Comparison of ENCODE assay signal across 18 cellular contexts in the genomic region with DNA sequence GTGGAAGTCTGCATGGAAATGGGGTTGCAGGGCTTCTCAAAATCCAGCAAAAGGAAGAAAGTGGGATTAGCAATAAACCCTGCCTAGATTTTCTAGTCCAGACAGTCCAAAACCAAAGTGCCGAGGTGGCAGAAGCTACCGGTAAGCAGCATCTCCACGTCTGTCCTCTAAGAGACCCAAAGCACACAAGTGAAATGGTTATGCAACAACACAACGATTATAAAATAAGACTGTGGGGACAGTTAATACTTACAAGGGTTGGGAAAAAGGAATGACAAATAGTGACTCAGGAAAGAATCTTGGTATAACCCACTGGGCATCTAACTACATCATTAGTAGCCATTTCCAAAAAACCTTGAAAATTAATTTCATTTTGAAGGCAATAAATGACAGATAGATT. TPM values are rescaled to one million over a fixed set of nuclear protein-coding genes. Genes with fewer than 3 reads are reported as not detected.
A peak's percentile ranks its signal among the peaks of the same experiment; 100 is the strongest.
DNase-seq lines count a peak whose midpoint lies in the region; ATAC-seq, FAIRE-seq and TF ChIP-seq lines count a peak whose summit lies in the region.
"Had no signal": no experiment of that assay in that cellular context is flagged by ENCODE, and none has a peak within 500 bp of the region (broad histone marks: within the 10 kb centered on the region; RNA-seq: fewer than 3 reads in every experiment).

No MANE protein-coding gene starts in this region.

- H3K27me3 ChIP-seq in HepG2 (ENCODE audit: control insufficient read depth in 1 of 2, insufficient read depth in 2 of 2, low read length in 2 of 2) = no peaks in the 10 kb centered on the region
- no peaks in the 10 kb centered on the region for H3K27me3 ChIP-seq in right lobe of liver
- no peaks in the 10 kb centered on the region for H3K27me3 ChIP-seq in sigmoid colon
- H3K27me3 ChIP-seq in WERI-Rb-1 (ENCODE audit: insufficient read depth, low read depth, severe bottlenecking) = no peaks in the 10 kb centered on the region
- H3K27me3 ChIP-seq: pancreas had no signal

- DNase-seq in HepG2 (ENCODE audit: low spot score) (no peak), right lobe of liver (no peak), sigmoid colon (no peak), WERI-Rb-1 (no peak), NCI-H345 treated with DMSO at 0.1 percent for 48 hours (lab: John Stamatoyannopoulos, UW; ENCODE audit: unreplicated experiment) (no peak)
- DNase-seq: activated B cell treated with CpG ODN at 0.5 μM for 24 hours; activated CD8-positive, alpha-beta memory T cell treated with anti-CD3 and anti-CD28 coated beads for 24 hours; foreskin fibroblast; islet precursor cell; MM.1S; NCI-H2029 treated with DMSO at 0.1 percent for 48 hours; NCI-H69; pancreas; stimulated activated CD4-positive, alpha-beta T cell treated with anti-CD3 and anti-CD28 coated beads, Interleukin-12 subunit alpha, Interleukin-12 subunit beta, amount 100 ng/mL, for 4 hours; T-cell had no signal

- no peak overlapping the region for H3K9ac ChIP-seq in HepG2 (ENCODE audit: insufficient read depth, low read depth, low read length)

- H2AFZ ChIP-seq in HepG2 (ENCODE audit: low read length) = no peak overlapping the region

- POLR2A ChIA-PET in HepG2 (lab: Yijun Ruan, JAX) = no interaction called here

- no peak for FAIRE-seq in HepG2 (lab: Jason Lieb, UNC)
- FAIRE-seq: pancreas had no signal

- BruUV-seq in HepG2 (replicated peaks; lab: Mats Ljungman, UMichigan) = no TSS peak

- intact Hi-C loops in HepG2 (cut with micrococcal nuclease; ENCODE audit: unreplicated experiment) = no loop called here
- intact Hi-C loops in right lobe of liver (cut with DNase I) = no loop called here
- intact Hi-C loops in sigmoid colon (cut with DNase I) = no loop called here

- H3K79me2 ChIP-seq in HepG2 (ENCODE audit: insufficient read depth, low read length) = peaks cover 97% of the 10 kb centered on the region

- CTCF ChIA-PET in HepG2 (lab: Yijun Ruan, JAX; ENCODE audit: low intra/inter-chr PET ratio, low total read pairs) = no interaction called here

- TF ChIP-seq EP300 in HepG2 (IDR thresholded peaks at IDR 0.05; ENCODE audit: low read depth in 2 of 2, low read length in 2 of 2) (no peak), HepG2 (CRISPR knock-in tag; IDR thresholded peaks at IDR 0.05; ENCODE audit: borderline replicate concordance) (no peak), sigmoid colon (IDR thresholded peaks at IDR 0.05) (no peak)

- H3K4me3 ChIP-seq in HepG2 (replicated peaks in 1 of 3; ENCODE audit: insufficient read depth in 1 of 3, low read depth in 2 of 3, low read length in 3 of 3) (no peak overlapping the region), right lobe of liver (no peak overlapping the region), sigmoid colon (no peak overlapping the region), WERI-Rb-1 (ENCODE audit: low read depth, low read length) (no peak overlapping the region)
- H3K4me3 ChIP-seq: pancreas had no signal

- in situ Hi-C loops in HepG2 (cut with HindIII; ENCODE audit: extremely low pct_ligation_motif_present, low pct_unique_long_range_greater_than_20kb) = no loop called here

- ATAC-seq in HepG2 (no peak), right lobe of liver (no peak), esophagus mucosa (peak; percentile 66), GM19328 (IDR thresholded peaks at IDR 0.05; ENCODE audit: unreplicated experiment) (no peak), HG02623 (IDR thresholded peaks at IDR 0.05; ENCODE audit: unreplicated experiment) (no peak)
- ATAC-seq: pancreas, T-cell had no signal

- H3K27ac ChIP-seq in HepG2 (ENCODE audit: extremely low read length, insufficient read depth, low read length) = no peak overlapping the region
- no peak overlapping the region for H3K27ac ChIP-seq in right lobe of liver
- peak overlapping the region; percentile 76 to 99 (median 78) for H3K27ac ChIP-seq in sigmoid colon
- no peak overlapping the region for H3K27ac ChIP-seq in WERI-Rb-1
- H3K27ac ChIP-seq: pancreas had no signal

- TF ChIP-seq CTCF in HepG2 (CRISPR knock-in tag; IDR thresholded peaks at IDR 0.05) (no peak), right lobe of liver (IDR thresholded peaks at IDR 0.05) (no peak), sigmoid colon (IDR thresholded peaks at IDR 0.05) (no peak), WERI-Rb-1 (IDR thresholded peaks at IDR 0.05; ENCODE audit: low read depth, low read length) (no peak)

- 94% methylated on average over 4 of the region's 4 CpGs for WGBS in HepG2 (ENCODE audit: low lambda C conversion rate)
- 29% methylated on average over 4 of the region's 4 CpGs for WGBS in right lobe of liver (ENCODE audit: insufficient coverage, low coverage, low lambda C conversion rate, missing lambda C conversion rate)
- 82 to 87% methylated on average over 4 of the region's 4 CpGs for WGBS in sigmoid colon, 2 donors

- no peak overlapping the region for H3K4me2 ChIP-seq in HepG2 (ENCODE audit: low read depth, low read length)

- TF ChIP-seq RAD21 in HepG2 (CRISPR knock-in tag; IDR thresholded peaks at IDR 0.05) = no peak

- TF ChIP-seq POLR2A in HepG2 (IDR thresholded peaks at IDR 0.05; ENCODE audit: insufficient read depth in 1 of 2, low read depth in 2 of 2, low read length in 2 of 2) = no peak
- no peak for TF ChIP-seq POLR2A in right lobe of liver (IDR thresholded peaks at IDR 0.05)
- no peak for TF ChIP-seq POLR2A in sigmoid colon (IDR thresholded peaks at IDR 0.05)

- H3K9me3 ChIP-seq in HepG2 (ENCODE audit: low read length) (no peaks in the 10 kb centered on the region), right lobe of liver (no peaks in the 10 kb centered on the region), sigmoid colon (no peaks in the 10 kb centered on the region), WERI-Rb-1 (ENCODE audit: severe bottlenecking) (no peaks in the 10 kb centered on the region)
- H3K9me3 ChIP-seq: pancreas had no signal

- H3K36me3 ChIP-seq in HepG2 (replicated peaks in 1 of 2; ENCODE audit: control insufficient read depth in 1 of 2, insufficient read depth in 2 of 2, low read length in 2 of 2) (peaks cover 7 to 45% of the 10 kb centered on the region in 2 experiments), right lobe of liver (no peaks in the 10 kb centered on the region), sigmoid colon (no peaks in the 10 kb centered on the region), WERI-Rb-1 (no peaks in the 10 kb centered on the region)
- H3K36me3 ChIP-seq: pancreas had no signal

- H3K4me1 ChIP-seq in HepG2 (ENCODE audit: insufficient read depth, low read length) (peaks cover 100% of the 10 kb centered on the region), right lobe of liver (peaks cover 0 to 1% (median 0%) of the 10 kb centered on the region in 4 donors), sigmoid colon (peaks cover 0 to 97% (median 86%) of the 10 kb centered on the region in 4 donors)

- H4K20me1 ChIP-seq in HepG2 (ENCODE audit: insufficient read depth, low read length) = peaks cover 16% of the 10 kb centered on the region; the same call in 1 of the 2 replicates

TF ChIP-seq in HepG2, 621 proteins besides CTCF, POLR2A, EP300 and RAD21 (continues in another document):
- TF ChIP-seq MAFK (conservative IDR thresholded peaks at IDR 0.05 in 1 of 2, IDR thresholded peaks at IDR 0.05 in 1 of 2; ENCODE audit: low read length in 2 of 2) = peak; percentile 16 to 39; a peak in 1 of 4 replicates

RNA-seq across cellular contexts. Expression of a gene that starts 24.7 kb away (rescaled TPM):
- total RNA-seq in HepG2 (2016; rRNA removed; fragmentation: Illumina TruSeq; extraction: Trizol) = 22.1 and 26.6 TPM in 2 replicates
- 6.5 and 8.8 TPM in 2 replicates for total RNA-seq in HepG2 (2016; cell fraction: cytosol; rRNA removed; fragmentation: Illumina TruSeq; extraction: Trizol; ENCODE audit: low read depth)
- 21.4 and 26.4 TPM in 2 replicates for total RNA-seq in HepG2 (2016; cell fraction: insoluble cytoplasmic fraction; rRNA removed; fragmentation: Illumina TruSeq; extraction: Trizol)
- total RNA-seq in HepG2 (2016; cell fraction: membrane; rRNA removed; fragmentation: Illumina TruSeq; extraction: Trizol) = 14.1 and 14.5 TPM in 2 replicates
- total RNA-seq in HepG2 (2016; cell fraction: nucleus; rRNA removed; fragmentation: Illumina TruSeq; extraction: Trizol) = 53.5 and 54.7 TPM in 2 replicates
- polyA plus RNA-seq in HepG2 (2011; rRNA removed) = 39.0 and 41.1 TPM in 2 replicates
- polyA plus RNA-seq in HepG2 (2011; cell fraction: cytosol; rRNA removed) = 26.0 and 30.9 TPM in 2 replicates
- 36.5 and 47.2 TPM in 2 replicates for polyA plus RNA-seq in HepG2 (2011; cell fraction: nucleus; rRNA removed)
- 22.8 and 35.4 TPM in 2 replicates for polyA plus RNA-seq in HepG2 (2012)
- polyA plus RNA-seq in HepG2 (2016; cell fraction: cytosol; fragmentation: Illumina TruSeq; extraction: Trizol; ENCODE audit: low read depth) = 2.4 and 2.7 TPM in 2 replicates
- polyA plus RNA-seq in HepG2 (2016; cell fraction: insoluble cytoplasmic fraction; fragmentation: Illumina TruSeq; extraction: Trizol; ENCODE audit: low read depth) = 31.2 and 35.1 TPM in 2 replicates
- polyA plus RNA-seq in HepG2 (2016; cell fraction: membrane; fragmentation: Illumina TruSeq; extraction: Trizol; ENCODE audit: low read depth) = 5.9 and 6.4 TPM in 2 replicates
- polyA plus RNA-seq in HepG2 (2016; cell fraction: nucleus; fragmentation: Illumina TruSeq; extraction: Trizol; ENCODE audit: insufficient read depth, low read depth) = 43.3 and 43.6 TPM in 2 replicates
- 32.8 and 173 TPM in 2 replicates for polyA minus RNA-seq in HepG2 (2011; rRNA and poly(A)+ RNA removed; ENCODE audit: low replicate concordance)
- 58.1 and 61.3 TPM in 2 replicates for polyA minus RNA-seq in HepG2 (2011; cell fraction: cytosol; rRNA and poly(A)+ RNA removed)
- polyA minus RNA-seq in HepG2 (2011; cell fraction: nucleus; rRNA and poly(A)+ RNA removed) = 95.2 and 100 TPM in 2 replicates
- total RNA-seq in right lobe of liver = 10 to 100 TPM; 11.5 to 29.9 (median 18.2) TPM
- 28.3 TPM for total RNA-seq in esophagus mucosa
- 10 to 100 TPM; 26.0 to 41.3 (median 30.2) TPM for total RNA-seq in sigmoid colon
- polyA plus RNA-seq in sigmoid colon = 10 to 100 TPM in 1 of 3 donors, 1 to 10 TPM in 2; 3.0 to 15.6 (median 4.4) TPM

Comparison
In these comparisons a context has a peak if more than half of its experiments do, and no peak if none do; other contexts are left out.
1. H3K27ac ChIP-seq: peak in sigmoid colon (4 of 4); none in HepG2 (single experiment), right lobe of liver (0 of 3) and WERI-Rb-1 (single experiment).